Comparison of ENCODE assay signal across 10 cellular contexts in genomic region chr4:1137063-1137771, GRCh38. TPM values are rescaled to one million over a fixed set of nuclear protein-coding genes. Genes with fewer than 3 reads are reported as not detected.
DNase-seq lines count a peak whose midpoint lies in the region; ATAC-seq and TF ChIP-seq lines count a peak whose summit lies in the region.
"Had no signal": no experiment of that assay in that cellular context is flagged by ENCODE, and none has a peak within 500 bp of the region (broad histone marks: within the 10 kb centered on the region; RNA-seq: fewer than 3 reads in every experiment).

No MANE protein-coding gene starts in this region.

- ATAC-seq in GM21825 (IDR thresholded peaks at IDR 0.05; ENCODE audit: unreplicated experiment), result no peak

- H3K36me3 ChIP-seq in SU-DHL-6 (ENCODE audit: low read length) (no peaks in the 10 kb centered on the region), suprapubic skin (no peaks in the 10 kb centered on the region)
- H3K36me3 ChIP-seq: neural progenitor cell had no signal

- H3K27ac ChIP-seq in SU-DHL-6 (ENCODE audit: low read depth, low read length), result no peak overlapping the region
- no peak overlapping the region for H3K27ac ChIP-seq in suprapubic skin
- H3K27ac ChIP-seq: neural progenitor cell had no signal

- peak overlapping the region; percentile 33 for H3K4me2 ChIP-seq in SU-DHL-6 (ENCODE audit: low read depth, low read length, poor library complexity, severe bottlenecking)
- H3K4me2 ChIP-seq: neural progenitor cell had no signal

- no peaks in the 10 kb centered on the region for H3K9me3 Mint-ChIP-seq in activated naive CD4-positive, alpha-beta T cell treated with anti-CD3 and anti-CD28 coated beads for 36 hours
- no peaks in the 10 kb centered on the region for H3K9me3 Mint-ChIP-seq in type B pancreatic cell

- H3K4me3 ChIP-seq in SU-DHL-6 (ENCODE audit: insufficient read depth, low read length, poor library complexity, severe bottlenecking) (no peak overlapping the region), fibroblast of the aortic adventitia (ENCODE audit: low read depth, low read length) (peak overlapping the region; percentile 17), suprapubic skin (peak overlapping the region; percentile 14)
- H3K4me3 ChIP-seq: neural progenitor cell had no signal

- H3F3A ChIP-seq in SU-DHL-6 (ENCODE audit: insufficient read depth), result no peaks in the 10 kb centered on the region

- H3K27me3 ChIP-seq in SU-DHL-6 (ENCODE audit: low read length) (no peaks in the 10 kb centered on the region), suprapubic skin (no peaks in the 10 kb centered on the region)

- no peaks in the 10 kb centered on the region for H3K79me2 ChIP-seq in SU-DHL-6 (ENCODE audit: insufficient read depth, low read length)

- TF ChIP-seq CTCF in SU-DHL-6 (IDR thresholded peaks at IDR 0.05; ENCODE audit: insufficient read depth, low read length, poor library complexity, severe bottlenecking) (no peak), fibroblast of the aortic adventitia (IDR thresholded peaks at IDR 0.05; ENCODE audit: insufficient read depth, low read length) (no peak), suprapubic skin (IDR thresholded peaks at IDR 0.05) (no peak), type B pancreatic cell (conservative IDR thresholded peaks at IDR 0.05) (no peak)

- H3K36me3 Mint-ChIP-seq in activated naive CD4-positive, alpha-beta T cell treated with anti-CD3 and anti-CD28 coated beads for 36 hours (ENCODE audit: low read depth), result no peaks in the 10 kb centered on the region
- H3K36me3 Mint-ChIP-seq in type B pancreatic cell, result no peaks in the 10 kb centered on the region
- H3K36me3 Mint-ChIP-seq: neural progenitor cell had no signal

- intact Hi-C loops in activated naive CD4-positive, alpha-beta T cell treated with anti-CD3 and anti-CD28 coated beads for 36 hours (cut with micrococcal nuclease), result no loop called here

- TF ChIP-seq EP300 in suprapubic skin (IDR thresholded peaks at IDR 0.05), result no peak

- peaks cover 4% of the 10 kb centered on the region for H3K4me1 ChIP-seq in suprapubic skin

- H3K9me2 ChIP-seq in SU-DHL-6 (replicated peaks; ENCODE audit: insufficient read depth, low read length), result no peaks in the 10 kb centered on the region

- no peak overlapping the region for H2AFZ ChIP-seq in SU-DHL-6 (ENCODE audit: low read depth, low read length, severe bottlenecking)
- H2AFZ ChIP-seq: neural progenitor cell had no signal

- TF ChIP-seq POLR2A in suprapubic skin (IDR thresholded peaks at IDR 0.05), result no peak

- peak overlapping the region; percentile 75 for H3K4me3 Mint-ChIP-seq in activated naive CD4-positive, alpha-beta T cell treated with anti-CD3 and anti-CD28 coated beads for 36 hours
- H3K4me3 Mint-ChIP-seq in type B pancreatic cell, result no peak overlapping the region
- H3K4me3 Mint-ChIP-seq: neural progenitor cell had no signal

- no peak overlapping the region for H3K27ac Mint-ChIP-seq in activated naive CD4-positive, alpha-beta T cell treated with anti-CD3 and anti-CD28 coated beads for 36 hours
- H3K27ac Mint-ChIP-seq in type B pancreatic cell, result no peak overlapping the region
- H3K27ac Mint-ChIP-seq: neural progenitor cell had no signal

- H3K9me3 ChIP-seq in SU-DHL-6 (ENCODE audit: insufficient read depth, low read length) (no peaks in the 10 kb centered on the region), suprapubic skin (no peaks in the 10 kb centered on the region)

- no peak for DNase-seq in activated naive CD4-positive, alpha-beta T cell treated with anti-CD3 and anti-CD28 coated beads for 36 hours
- DNase-seq in activated naive CD4-positive, alpha-beta T cell treated with anti-CD3 and anti-CD28 coated beads, Interleukin-2, amount 50 U/mL, for 16 hours, result no peak
- peak; percentile 21 for DNase-seq in fibroblast of the aortic adventitia (ENCODE audit: low read depth)
- no peak for DNase-seq in suprapubic skin (ENCODE audit: low spot score in 2 of 2)
- DNase-seq in NCI-H1092 treated with DMSO at 0.1 percent for 48 hours (lab: John Stamatoyannopoulos, UW), result no peak
- no peak for DNase-seq in type B pancreatic cell (ENCODE audit: extremely low spot score, unreplicated experiment)
- DNase-seq: cerebellar nuclear complex had no signal

- WGBS in suprapubic skin, result 79% methylated on average over 8 of the region's 8 CpGs

- H3K4me1 Mint-ChIP-seq in activated naive CD4-positive, alpha-beta T cell treated with anti-CD3 and anti-CD28 coated beads for 36 hours (ENCODE audit: low read depth), result peaks cover 11% of the 10 kb centered on the region
- H3K4me1 Mint-ChIP-seq in type B pancreatic cell (ENCODE audit: unreplicated experiment), result no peaks in the 10 kb centered on the region
- H3K4me1 Mint-ChIP-seq: neural progenitor cell had no signal

- CTCF ChIA-PET in activated naive CD4-positive, alpha-beta T cell treated with anti-CD3 and anti-CD28 coated beads for 36 hours (lab: Charles Lee), result interaction anchor here (0.5 to 3.8 kb wide), 6 partner anchors 43 to 468 kb away, joined by 3 to 27 read pairs (median 4); no protein-coding TSS in a partner anchor

- no peak overlapping the region for H3K9ac ChIP-seq in SU-DHL-6 (ENCODE audit: low read length)
- H3K9ac ChIP-seq: neural progenitor cell had no signal

- H3K27me3 Mint-ChIP-seq in activated naive CD4-positive, alpha-beta T cell treated with anti-CD3 and anti-CD28 coated beads for 36 hours (ENCODE audit: low read depth), result peaks cover 5% of the 10 kb centered on the region
- H3K27me3 Mint-ChIP-seq in type B pancreatic cell, result peaks cover 68% of the 10 kb centered on the region

- H4K20me1 ChIP-seq in SU-DHL-6 (ENCODE audit: low read depth, low read length), result no peaks in the 10 kb centered on the region

RNA-seq across cellular contexts. Expression of gene RNF212, which starts 23.9 kb away (rescaled TPM):
- 1 to 10 TPM in 1 of 2 experiments, under 1 TPM in 1; 0.98 to 2.2 TPM for total RNA-seq in activated naive CD4-positive, alpha-beta T cell treated with anti-CD3 and anti-CD28 coated beads for 36 hours
- total RNA-seq in fibroblast of the aortic adventitia (ENCODE audit: low replicate concordance) (2.8 and 6.9 TPM in 2 replicates), suprapubic skin (10 to 100 TPM in 1 of 4 donors, 1 to 10 TPM in 3; 2.4 to 16.5 (median 4.4) TPM), type B pancreatic cell (ENCODE audit: low replicate concordance) (3.0 and 3.5 TPM in 2 replicates)

RNA-seq across cellular contexts. Expression of gene SPON2, which starts 35.2 kb away (rescaled TPM):
- 1 to 10 TPM; 4.8 to 5.5 TPM for total RNA-seq in activated naive CD4-positive, alpha-beta T cell treated with anti-CD3 and anti-CD28 coated beads for 36 hours
- total RNA-seq in fibroblast of the aortic adventitia (ENCODE audit: low replicate concordance) (21.1 and 409 TPM in 2 replicates), suprapubic skin (10 to 100 TPM; 22.5 to 52.3 (median 31.8) TPM), type B pancreatic cell (ENCODE audit: low replicate concordance) (8.8 and 10.4 TPM in 2 replicates)
